21 cellular contexts compared by ENCODE assay signal in genomic region chr15:77739591-77740378, GRCh38.
DNase-seq lines count a peak whose midpoint lies in the region; ATAC-seq and TF ChIP-seq lines count a peak whose summit lies in the region.
"Had no signal": no experiment of that assay in that cellular context is flagged by ENCODE, and none has a peak within 500 bp of the region (broad histone marks: within the 10 kb centered on the region; RNA-seq: fewer than 3 reads in every experiment).

No MANE protein-coding gene starts in this region.

- peak; percentile 26 for DNase-seq in NCI-H1436 (lab: John Stamatoyannopoulos, UW)
- DNase-seq in NCI-H1436 treated with DMSO at 0.1 percent for 48 hours (lab: John Stamatoyannopoulos, UW), result no peak
- DNase-seq in NCI-H1417 (lab: John Stamatoyannopoulos, UW), result peak; percentile 34 to 97 (median 88)
- DNase-seq in SK-N-MC (ENCODE audit: low read depth, low spot score), result no peak
- DNase-seq in neural crest cell (ENCODE audit: low read depth, low spot score), result no peak
- no peak for DNase-seq in activated naive CD4-positive, alpha-beta T cell (lab: John Stamatoyannopoulos, UW)
- DNase-seq in G401 (ENCODE audit: low spot score), result no peak
- DNase-seq: activated CD4-positive, alpha-beta T cell treated with anti-CD3 and anti-CD28 coated beads for 1 hour; activated naive CD8-positive, alpha-beta T cell treated with anti-CD3 and anti-CD28 coated beads, Interleukin-2, amount 10 ng/mL, durations not matched to agents 7 days and 5 days; foreskin fibroblast; left lung; mucosa of descending colon; NCI-H526 treated with DMSO at 0.1 percent for 48 hours; Peyer's patch; stimulated activated CD4-positive, alpha-beta T cell treated with anti-CD3 and anti-CD28 coated beads, Interleukin-12 subunit alpha, Interleukin-12 subunit beta, amount 100 ng/mL, for 4 hours; testis had no signal

- H3K27ac Mint-ChIP-seq in neural crest cell (ENCODE audit: unreplicated experiment), result peak overlapping the region; percentile 84
- H3K27ac Mint-ChIP-seq: activated naive CD8-positive, alpha-beta T cell treated with anti-CD3 and anti-CD28 coated beads, Interleukin-2, amount 10 ng/mL, durations not matched to agents 7 days and 5 days; dendritic cell treated with granulocyte-macrophage colony-stimulating factor and Interleukin-4, amounts not matched to agents 40 ng/mL and 50 ng/mL, for 4 days had no signal

- peaks cover 34% of the 10 kb centered on the region for H3K27me3 Mint-ChIP-seq in neural crest cell (ENCODE audit: low read depth)

- H3K4me3 ChIP-seq in SK-N-MC, result peak overlapping the region; percentile 62
- H3K4me3 ChIP-seq: left lung, mucosa of descending colon, Peyer's patch, testis had no signal

- H3K9me3 ChIP-seq in SK-N-MC (ENCODE audit: low read depth, low read length), result no peaks in the 10 kb centered on the region
- H3K9me3 ChIP-seq: left lung, mucosa of descending colon, Peyer's patch, testis had no signal

- H3K36me3 ChIP-seq in SK-N-MC (ENCODE audit: insufficient read depth, low read length), result no peaks in the 10 kb centered on the region
- H3K36me3 ChIP-seq: left lung, Peyer's patch had no signal

- in situ Hi-C loops in G401 (cut with HindIII; ENCODE audit: low sequenced_read_pairs), result no loop called here

- no peak for TF ChIP-seq CTCF in neural crest cell (conservative IDR thresholded peaks at IDR 0.05)

- H3K4me3 Mint-ChIP-seq in neural crest cell, result no peak overlapping the region
- H3K4me3 Mint-ChIP-seq: activated naive CD8-positive, alpha-beta T cell treated with anti-CD3 and anti-CD28 coated beads, Interleukin-2, amount 10 ng/mL, durations not matched to agents 7 days and 5 days; dendritic cell treated with granulocyte-macrophage colony-stimulating factor and Interleukin-4, amounts not matched to agents 40 ng/mL and 50 ng/mL, for 4 days had no signal

- no peaks in the 10 kb centered on the region for H3K36me3 Mint-ChIP-seq in neural crest cell (ENCODE audit: low read depth)
- H3K36me3 Mint-ChIP-seq: activated naive CD8-positive, alpha-beta T cell treated with anti-CD3 and anti-CD28 coated beads, Interleukin-2, amount 10 ng/mL, durations not matched to agents 7 days and 5 days had no signal

- H3K27ac ChIP-seq in SK-N-MC, result peak overlapping the region; percentile 100
- H3K27ac ChIP-seq: C4-2B, KMS-11, left lung, Peyer's patch, testis had no signal

- peaks cover 8% of the 10 kb centered on the region for H3K4me1 Mint-ChIP-seq in neural crest cell
- H3K4me1 Mint-ChIP-seq: activated naive CD8-positive, alpha-beta T cell treated with anti-CD3 and anti-CD28 coated beads, Interleukin-2, amount 10 ng/mL, durations not matched to agents 7 days and 5 days had no signal

- no peaks in the 10 kb centered on the region for H3K9me3 Mint-ChIP-seq in neural crest cell
- H3K9me3 Mint-ChIP-seq: activated naive CD8-positive, alpha-beta T cell treated with anti-CD3 and anti-CD28 coated beads, Interleukin-2, amount 10 ng/mL, durations not matched to agents 7 days and 5 days; dendritic cell treated with granulocyte-macrophage colony-stimulating factor and Interleukin-4, amounts not matched to agents 40 ng/mL and 50 ng/mL, for 4 days had no signal

- peak overlapping the region; percentile 52 for H3K9ac ChIP-seq in SK-N-MC (ENCODE audit: insufficient read length)
- H3K9ac ChIP-seq: KMS-11 had no signal

- no peak for ATAC-seq in HG02759 (IDR thresholded peaks at IDR 0.05; ENCODE audit: unreplicated experiment)
- ATAC-seq: left lung, mucosa of descending colon, SK-N-SH treated with all-trans-retinoic acid at 6 μM for 48 hours had no signal

Comparison
In these comparisons a context has a peak if more than half of its experiments do, and no peak if none do; other contexts are left out.
1. DNase-seq: peak in NCI-H1436 (single experiment) and NCI-H1417 (3 of 3); none in NCI-H1436 treated with DMSO at 0.1 percent for 48 hours (single experiment), SK-N-MC (single experiment), neural crest cell (single experiment), activated naive CD4-positive, alpha-beta T cell (0 of 4) and G401 (single experiment).